9 cellular contexts compared by ENCODE assay signal in genomic region chr18:49811151-49811938, GRCh38. TPM values are rescaled to one million over a fixed set of nuclear protein-coding genes. Genes with fewer than 3 reads are reported as not detected.
A peak's percentile ranks its signal among the peaks of the same experiment; 100 is the strongest.
DNase-seq lines count a peak whose midpoint lies in the region; ATAC-seq and TF ChIP-seq lines count a peak whose summit lies in the region.
"Had no signal": no experiment of that assay in that cellular context is flagged by ENCODE, and none has a peak within 500 bp of the region (broad histone marks: within the 10 kb centered on the region; RNA-seq: fewer than 3 reads in every experiment).

No MANE protein-coding gene starts in this region.

- H3K4me2 ChIP-seq in DOHH2 (ENCODE audit: low read length) = peak overlapping the region; percentile 35

- no peaks in the 10 kb centered on the region for H3K27me3 Mint-ChIP-seq in naive thymus-derived CD8-positive, alpha-beta T cell
- H3K27me3 Mint-ChIP-seq: T-helper 17 cell had no signal

- POLR2A ChIA-PET in naive thymus-derived CD8-positive, alpha-beta T cell (lab: Charles Lee) = no interaction called here

- DNase-seq in NCI-H1105 (lab: John Stamatoyannopoulos, UW) (peak; percentile 12), body of pancreas (no peak)
- no peak for DNase-seq in naive thymus-derived CD8-positive, alpha-beta T cell
- no peak for DNase-seq in stimulated activated CD4-positive, alpha-beta T cell treated with anti-CD3 and anti-CD28 coated beads, Interleukin-2, amount 100 ng/mL, for 48 hours
- no peak for DNase-seq in effector memory CD4-positive, alpha-beta T cell
- DNase-seq in stimulated activated CD4-positive, alpha-beta T cell treated with anti-CD3 and anti-CD28 coated beads, Interleukin-4, amount 100 ng/mL, for 4 hours = no peak
- DNase-seq: T-helper 17 cell had no signal

- no peak overlapping the region for H3K27ac ChIP-seq in DOHH2 (ENCODE audit: low read depth, low read length)
- peak overlapping the region in 3 of 4 donors; percentile 35 to 94 (median 94) for H3K27ac ChIP-seq in body of pancreas
- no peak overlapping the region for H3K27ac ChIP-seq in effector memory CD4-positive, alpha-beta T cell (ENCODE audit: insufficient read depth, low read length, poor library complexity, severe bottlenecking)

- no peaks in the 10 kb centered on the region for H3K27me3 ChIP-seq in DOHH2 (ENCODE audit: control insufficient read depth, low read length)
- no peaks in the 10 kb centered on the region for H3K27me3 ChIP-seq in body of pancreas
- H3K27me3 ChIP-seq in effector memory CD4-positive, alpha-beta T cell (replicated peaks; ENCODE audit: control insufficient read depth, insufficient read depth, low read length, poor library complexity, severe bottlenecking) = no peaks in the 10 kb centered on the region

- 35 to 43% methylated on average over 7 of the region's 7 CpGs for WGBS in body of pancreas, 2 donors

- no peaks in the 10 kb centered on the region for H3F3A ChIP-seq in DOHH2 (ENCODE audit: control insufficient read depth, insufficient read depth)

- peaks cover 12% of the 10 kb centered on the region; the same call in 1 of the 2 replicates for H3K9me3 ChIP-seq in DOHH2 (ENCODE audit: control insufficient read depth, insufficient read depth, low read length)
- H3K9me3 ChIP-seq in body of pancreas = peaks cover 0 to 9% (median 0%) of the 10 kb centered on the region in 3 donors
- no peaks in the 10 kb centered on the region for H3K9me3 ChIP-seq in effector memory CD4-positive, alpha-beta T cell (ENCODE audit: control insufficient read depth, low read length)

- peak overlapping the region in 4 of 10 donors; percentile 18 to 90 (median 50) for H3K27ac Mint-ChIP-seq in naive thymus-derived CD8-positive, alpha-beta T cell

- TF ChIP-seq CTCF in DOHH2 (IDR thresholded peaks at IDR 0.05; ENCODE audit: low read depth, low read length, poor library complexity, severe bottlenecking) = no peak
- peak in 1 of 7 experiments; percentile 6 for TF ChIP-seq CTCF in body of pancreas (IDR thresholded peaks at IDR 0.05)

- peaks cover 20 to 25% (median 22%) of the 10 kb centered on the region in 3 donors for H3K36me3 Mint-ChIP-seq in naive thymus-derived CD8-positive, alpha-beta T cell

- H4K20me1 ChIP-seq in DOHH2 (ENCODE audit: control insufficient read depth, insufficient read depth, low read depth, low read length) = no peaks in the 10 kb centered on the region

- TF ChIP-seq POLR2A in body of pancreas (IDR thresholded peaks at IDR 0.05) = no peak

- H3K79me2 ChIP-seq in DOHH2 (ENCODE audit: control insufficient read depth, low read length) = peaks cover 75% of the 10 kb centered on the region

- no peaks in the 10 kb centered on the region for H3K9me2 ChIP-seq in DOHH2 (replicated peaks; ENCODE audit: control insufficient read depth, low read length)

- H3K4me1 Mint-ChIP-seq in naive thymus-derived CD8-positive, alpha-beta T cell = peaks cover 28 to 60% (median 48%) of the 10 kb centered on the region in 4 donors

- H3K4me3 Mint-ChIP-seq in naive thymus-derived CD8-positive, alpha-beta T cell = peak overlapping the region in 6 of 10 donors; percentile 12 to 46 (median 17)

- peaks cover 0 to 26% (median 9%) of the 10 kb centered on the region in 9 donors for H3K9me3 Mint-ChIP-seq in naive thymus-derived CD8-positive, alpha-beta T cell

- intact Hi-C loops in body of pancreas (cut with DNase I) = no loop called here

- peaks cover 20% of the 10 kb centered on the region for H3K4me1 ChIP-seq in DOHH2 (ENCODE audit: control insufficient read depth, low read length)
- peaks cover 28% of the 10 kb centered on the region for H3K4me1 ChIP-seq in body of pancreas
- H3K4me1 ChIP-seq in effector memory CD4-positive, alpha-beta T cell (ENCODE audit: control insufficient read depth, insufficient read depth, low read length, poor library complexity, severe bottlenecking) = peaks cover 11% of the 10 kb centered on the region

- H3K4me3 ChIP-seq in DOHH2 (ENCODE audit: low read length) (peak overlapping the region; percentile 5; the same call in 1 of the 2 replicates), body of pancreas (no peak overlapping the region)
- no peak overlapping the region for H3K4me3 ChIP-seq in effector memory CD4-positive, alpha-beta T cell (ENCODE audit: insufficient read depth, low read depth, low read length, poor library complexity, severe bottlenecking)

- ATAC-seq in body of pancreas (no peak), GM21825 (IDR thresholded peaks at IDR 0.05; ENCODE audit: unreplicated experiment) (no peak)
- no peak for ATAC-seq in naive thymus-derived CD8-positive, alpha-beta T cell
- ATAC-seq: T-helper 17 cell had no signal

- H3K36me3 ChIP-seq in DOHH2 (ENCODE audit: control insufficient read depth, low read length) (peaks cover 6% of the 10 kb centered on the region), body of pancreas (replicated peaks in 1 of 2; ENCODE audit: insufficient read depth in 1 of 2, low read depth in 2 of 2) (no peaks in the 10 kb centered on the region)
- H3K36me3 ChIP-seq in effector memory CD4-positive, alpha-beta T cell (ENCODE audit: control insufficient read depth, insufficient read depth, low read length) = no peaks in the 10 kb centered on the region

RNA-seq across cellular contexts. Expression of gene ACAA2, which starts 2.0 kb away (rescaled TPM):
- 10 to 100 TPM; 42.8 to 44.8 TPM for total RNA-seq in body of pancreas
- total RNA-seq in naive thymus-derived CD8-positive, alpha-beta T cell = 10 to 100 TPM; 27.2 to 27.5 TPM
- 100 to 1,000 TPM in 1 of 3 donors, 10 to 100 TPM in 2; 59.7 to 106 (median 74.3) TPM for polyA plus RNA-seq in naive thymus-derived CD8-positive, alpha-beta T cell

Comparison
In these comparisons a context has a peak if more than half of its experiments do, and no peak if none do; other contexts are left out.
1. H3K27ac ChIP-seq: peak in body of pancreas (3 of 4); none in DOHH2 (single experiment) and effector memory CD4-positive, alpha-beta T cell (single experiment).